ENCODE assay signal across 11 cellular contexts in genomic region chr20:35055445-35056276, GRCh38. TPM values are rescaled to one million over a fixed set of nuclear protein-coding genes. Genes with fewer than 3 reads are reported as not detected.
DNase-seq lines count a peak whose midpoint lies in the region; ATAC-seq and TF ChIP-seq lines count a peak whose summit lies in the region.
"Had no signal": no experiment of that assay in that cellular context is flagged by ENCODE, and none has a peak within 500 bp of the region (broad histone marks: within the 10 kb centered on the region; RNA-seq: fewer than 3 reads in every experiment).

No MANE protein-coding gene starts in this region.

- WGBS in mammary epithelial cell (ENCODE audit: low coverage, missing lambda C conversion rate), result 93% methylated on average over 9 of the region's 9 CpGs

- BruUV-seq in mammary epithelial cell (replicated peaks; lab: Mats Ljungman, UMichigan), result no TSS peak

- intact Hi-C loops in activated CD4-positive, alpha-beta T cell treated with anti-CD3 and anti-CD28 coated beads, Interleukin-2, amount 10 ng/mL, durations not matched to agents 24 days and 14 days (cut with micrococcal nuclease), result no loop called here
- intact Hi-C loops in activated T-helper 2 cell treated with anti-CD3 and anti-CD28 coated beads, Interferon-gamma antibody, Interleukin-2, Interleukin-4, amounts not matched to agents 10 μg/mL and 5 μg/mL and 100 μg/mL, durations not matched to agents 14 hours and 24 hours and 36 hours (cut with micrococcal nuclease), result no loop called here
- intact Hi-C loops in mammary epithelial cell (cut with micrococcal nuclease), result no loop called here

- peak overlapping the region; percentile 61 for H3K4me3 Mint-ChIP-seq in activated CD4-positive, alpha-beta T cell treated with anti-CD3 and anti-CD28 coated beads, Interleukin-2, amount 10 ng/mL, durations not matched to agents 24 days and 14 days
- peak overlapping the region; percentile 40 for H3K4me3 Mint-ChIP-seq in activated T-helper 2 cell treated with anti-CD3 and anti-CD28 coated beads, Interferon-gamma antibody, Interleukin-2, Interleukin-4, amounts not matched to agents 10 μg/mL and 5 μg/mL and 100 μg/mL, durations not matched to agents 14 hours and 24 hours and 36 hours (ENCODE audit: low read depth)

- H4K20me1 ChIP-seq in osteoblast (ENCODE audit: insufficient read depth, low read length) (peaks cover 14% of the 10 kb centered on the region), mammary epithelial cell (ENCODE audit: insufficient read depth, low read length) (no peaks in the 10 kb centered on the region)

- peaks cover 71% of the 10 kb centered on the region for H3K79me2 ChIP-seq in osteoblast (ENCODE audit: insufficient read depth, low read length)
- H3K79me2 ChIP-seq in mammary epithelial cell (ENCODE audit: insufficient read depth, low read length), result peaks cover 30% of the 10 kb centered on the region

- in situ Hi-C loops in mammary epithelial cell (cut with MboI; ENCODE audit: low sequenced_read_pairs in 2 of 2), result no loop called here

- no peak overlapping the region for H3K9ac ChIP-seq in mammary epithelial cell (ENCODE audit: insufficient read depth, low read length)

- H3K4me3 ChIP-seq in osteoblast (ENCODE audit: insufficient read depth, low read length) (peak overlapping the region; percentile 16), mammary epithelial cell (replicated peaks in 1 of 3; ENCODE audit: insufficient read depth in 1 of 3, low read depth in 2 of 3, low read length in 3 of 3) (no peak overlapping the region)
- H3K4me3 ChIP-seq: colonic mucosa had no signal

- TF ChIP-seq CTCF in osteoblast (IDR thresholded peaks at IDR 0.05; ENCODE audit: extremely low read depth, low read depth, low read length) (no peak), mammary epithelial cell (conservative IDR thresholded peaks at IDR 0.05 in 1 of 2, IDR thresholded peaks at IDR 0.05 in 1 of 2; ENCODE audit: extremely low read depth in 1 of 2, insufficient read depth in 1 of 2, low read depth in 1 of 2, low read length in 2 of 2) (no peak)

- no peaks in the 10 kb centered on the region for H3K9me3 ChIP-seq in osteoblast (ENCODE audit: low read depth, low read length)
- H3K9me3 ChIP-seq in mammary epithelial cell (replicated peaks; ENCODE audit: insufficient read depth, low read length), result no peaks in the 10 kb centered on the region
- H3K9me3 ChIP-seq: colonic mucosa had no signal

- peaks cover 30% of the 10 kb centered on the region for H3K36me3 ChIP-seq in osteoblast (ENCODE audit: insufficient read depth, low read length)
- peaks cover 5% of the 10 kb centered on the region for H3K36me3 ChIP-seq in mammary epithelial cell (ENCODE audit: insufficient read depth, low read length)
- H3K36me3 ChIP-seq: colonic mucosa had no signal

- H2AFZ ChIP-seq in osteoblast (ENCODE audit: low read length) (no peak overlapping the region), mammary epithelial cell (ENCODE audit: low read depth, low read length) (no peak overlapping the region)

- H3K27me3 Mint-ChIP-seq in activated CD4-positive, alpha-beta T cell treated with anti-CD3 and anti-CD28 coated beads, Interleukin-2, amount 10 ng/mL, durations not matched to agents 24 days and 14 days, result no peaks in the 10 kb centered on the region
- H3K27me3 Mint-ChIP-seq in activated T-helper 2 cell treated with anti-CD3 and anti-CD28 coated beads, Interferon-gamma antibody, Interleukin-2, Interleukin-4, amounts not matched to agents 10 μg/mL and 5 μg/mL and 100 μg/mL, durations not matched to agents 14 hours and 24 hours and 36 hours (ENCODE audit: low read depth), result no peaks in the 10 kb centered on the region

- H3K27ac ChIP-seq in osteoblast (ENCODE audit: low read depth, low read length), result peak overlapping the region; percentile 63
- H3K27ac ChIP-seq in mammary epithelial cell (ENCODE audit: insufficient read depth, low read depth, low read length), result no peak overlapping the region
- H3K27ac ChIP-seq: colonic mucosa had no signal

- H3K4me2 ChIP-seq in osteoblast (ENCODE audit: insufficient read depth, low read length) (peak overlapping the region; percentile 61), mammary epithelial cell (ENCODE audit: insufficient read depth, low read depth, low read length) (no peak overlapping the region)

- peak overlapping the region; percentile 79 for H3K27ac Mint-ChIP-seq in activated CD4-positive, alpha-beta T cell treated with anti-CD3 and anti-CD28 coated beads, Interleukin-2, amount 10 ng/mL, durations not matched to agents 24 days and 14 days
- peak overlapping the region; percentile 60 for H3K27ac Mint-ChIP-seq in activated T-helper 2 cell treated with anti-CD3 and anti-CD28 coated beads, Interferon-gamma antibody, Interleukin-2, Interleukin-4, amounts not matched to agents 10 μg/mL and 5 μg/mL and 100 μg/mL, durations not matched to agents 14 hours and 24 hours and 36 hours

- no peak for DNase-seq in activated CD4-positive, alpha-beta T cell treated with anti-CD3 and anti-CD28 coated beads, Interleukin-2, amount 10 ng/mL, durations not matched to agents 24 days and 14 days
- DNase-seq in activated CD4-positive, alpha-beta T cell treated with anti-CD3 and anti-CD28 coated beads for 1 hour, result no peak
- no peak for DNase-seq in activated T-helper 2 cell treated with anti-CD3 and anti-CD28 coated beads, Interferon-gamma antibody, Interleukin-2, Interleukin-4, amounts not matched to agents 10 μg/mL and 5 μg/mL and 100 μg/mL, durations not matched to agents 14 hours and 24 hours and 36 hours (ENCODE audit: low spot score)
- DNase-seq in osteoblast (ENCODE audit: insufficient read length, low spot score, missing footprints), result peak; percentile 37
- no peak for DNase-seq in mammary epithelial cell
- no peak for DNase-seq in iPS-NIHi11 (ENCODE audit: low spot score)
- DNase-seq: ACHN, colonic mucosa, NCI-H1105 had no signal

- dilution Hi-C loops in mammary epithelial cell (cut with HindIII; ENCODE audit: low sequenced_read_pairs), result no loop called here

- no peaks in the 10 kb centered on the region for H3K9me3 Mint-ChIP-seq in activated CD4-positive, alpha-beta T cell treated with anti-CD3 and anti-CD28 coated beads, Interleukin-2, amount 10 ng/mL, durations not matched to agents 24 days and 14 days
- H3K9me3 Mint-ChIP-seq in activated T-helper 2 cell treated with anti-CD3 and anti-CD28 coated beads, Interferon-gamma antibody, Interleukin-2, Interleukin-4, amounts not matched to agents 10 μg/mL and 5 μg/mL and 100 μg/mL, durations not matched to agents 14 hours and 24 hours and 36 hours, result peaks cover 2% of the 10 kb centered on the region

- CTCF ChIA-PET in mammary epithelial cell (lab: Charles Lee; ENCODE audit: low non-redundant PET), result no interaction called here

- ATAC-seq in HG03175 (IDR thresholded peaks at IDR 0.05; ENCODE audit: unreplicated experiment) (peak; percentile 38), GM19324 (IDR thresholded peaks at IDR 0.05; ENCODE audit: low FRiP score, unreplicated experiment) (no peak)

- peaks cover 27% of the 10 kb centered on the region for H3K4me1 Mint-ChIP-seq in activated CD4-positive, alpha-beta T cell treated with anti-CD3 and anti-CD28 coated beads, Interleukin-2, amount 10 ng/mL, durations not matched to agents 24 days and 14 days
- peaks cover 43% of the 10 kb centered on the region for H3K4me1 Mint-ChIP-seq in activated T-helper 2 cell treated with anti-CD3 and anti-CD28 coated beads, Interferon-gamma antibody, Interleukin-2, Interleukin-4, amounts not matched to agents 10 μg/mL and 5 μg/mL and 100 μg/mL, durations not matched to agents 14 hours and 24 hours and 36 hours (ENCODE audit: low read depth)

- peaks cover 25% of the 10 kb centered on the region for H3K4me1 ChIP-seq in osteoblast (ENCODE audit: insufficient read depth, low read length)
- peaks cover 3% of the 10 kb centered on the region for H3K4me1 ChIP-seq in mammary epithelial cell (ENCODE audit: insufficient read depth, low read length)
- H3K4me1 ChIP-seq: colonic mucosa had no signal

- no peaks in the 10 kb centered on the region for H3K27me3 ChIP-seq in osteoblast (ENCODE audit: insufficient read depth, low read length)
- no peaks in the 10 kb centered on the region for H3K27me3 ChIP-seq in mammary epithelial cell (ENCODE audit: insufficient read depth, low read length)
- H3K27me3 ChIP-seq: colonic mucosa had no signal

- peaks cover 43% of the 10 kb centered on the region for H3K36me3 Mint-ChIP-seq in activated CD4-positive, alpha-beta T cell treated with anti-CD3 and anti-CD28 coated beads, Interleukin-2, amount 10 ng/mL, durations not matched to agents 24 days and 14 days (ENCODE audit: low read depth)
- peaks cover 80% of the 10 kb centered on the region for H3K36me3 Mint-ChIP-seq in activated T-helper 2 cell treated with anti-CD3 and anti-CD28 coated beads, Interferon-gamma antibody, Interleukin-2, Interleukin-4, amounts not matched to agents 10 μg/mL and 5 μg/mL and 100 μg/mL, durations not matched to agents 14 hours and 24 hours and 36 hours (ENCODE audit: low read depth)

RNA-seq across cellular contexts. Expression of gene TRPC4AP, which starts 36.9 kb away (rescaled TPM):
- 46.4 and 47.8 TPM in 2 replicates for total RNA-seq in activated CD4-positive, alpha-beta T cell treated with anti-CD3 and anti-CD28 coated beads, Interleukin-2, amount 10 ng/mL, durations not matched to agents 24 days and 14 days
- total RNA-seq in activated T-helper 2 cell treated with anti-CD3 and anti-CD28 coated beads, Interferon-gamma antibody, Interleukin-2, Interleukin-4, amounts not matched to agents 10 μg/mL and 5 μg/mL and 100 μg/mL, durations not matched to agents 14 hours and 24 hours and 36 hours, result 52.3 and 52.4 TPM in 2 replicates
- total RNA-seq in osteoblast (98.7 and 98.8 TPM in 2 replicates), mammary epithelial cell (10 to 100 TPM; 63.8 to 89.0 TPM)
- polyA plus RNA-seq in mammary epithelial cell, result 65.5 TPM
- 80.5 TPM for polyA minus RNA-seq in mammary epithelial cell
